In the genomic region with DNA sequence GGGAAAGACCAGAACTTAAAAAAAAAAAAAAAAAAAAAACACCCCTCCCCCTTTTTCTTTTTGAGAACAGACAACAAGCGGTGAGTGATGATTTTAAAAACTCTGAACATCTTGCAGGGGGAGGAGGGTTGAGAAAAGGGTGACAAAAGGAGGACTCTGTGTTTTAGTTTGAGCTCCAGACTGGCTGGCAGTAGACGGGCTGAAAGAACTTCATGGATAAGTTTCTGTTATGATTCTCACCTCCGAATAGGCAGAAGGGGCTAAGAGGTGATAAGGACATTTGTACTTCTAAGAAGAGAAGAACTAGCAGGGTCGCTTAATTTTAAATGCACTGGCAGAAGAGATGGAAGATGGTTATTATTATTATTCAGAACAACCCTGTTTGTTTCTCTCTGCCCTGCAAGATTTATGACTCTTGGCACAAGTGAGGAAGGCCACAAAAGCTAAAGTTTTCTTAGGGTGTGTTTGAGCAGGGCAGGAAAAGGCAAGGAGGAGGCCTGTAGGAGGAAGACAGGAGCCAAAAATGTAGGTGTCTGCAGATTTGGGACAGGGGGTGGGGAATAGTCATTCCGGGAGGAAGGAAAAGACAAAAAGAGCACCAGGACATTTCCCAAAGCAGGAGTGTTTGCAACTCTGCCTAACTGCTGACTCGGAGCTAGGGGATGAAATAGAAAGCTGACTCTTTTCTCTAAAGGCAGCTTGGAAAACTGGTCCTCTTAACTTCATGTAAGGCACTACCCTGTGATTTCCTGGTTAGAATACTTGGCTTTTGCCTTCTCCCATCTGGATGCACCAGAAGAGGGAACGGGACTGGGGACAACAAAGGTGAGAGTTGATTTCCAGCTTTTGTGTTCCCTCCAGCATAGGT, we compare ENCODE assay signal across 13 cellular contexts. TPM values are rescaled to one million over a fixed set of nuclear protein-coding genes. Genes with fewer than 3 reads are reported as not detected.
DNase-seq lines count a peak whose midpoint lies in the region; TF ChIP-seq lines count a peak whose summit lies in the region.
"Had no signal": no experiment of that assay in that cellular context is flagged by ENCODE, and none has a peak within 500 bp of the region (broad histone marks: within the 10 kb centered on the region; RNA-seq: fewer than 3 reads in every experiment).

No MANE protein-coding gene starts in this region.

- TF ChIP-seq CTCF in breast epithelium (IDR thresholded peaks at IDR 0.05) (no peak), MCF 10A (IDR thresholded peaks at IDR 0.05; ENCODE audit: unreplicated experiment) (no peak), epithelial cell of proximal tubule (conservative IDR thresholded peaks at IDR 0.05; ENCODE audit: low read depth, low read length) (no peak), GM13977 (IDR thresholded peaks at IDR 0.05; ENCODE audit: extremely low read depth, insufficient read depth, missing control alignments) (no peak)

- in situ Hi-C loops in GM13977 (cut with MboI; ENCODE audit: low pct_unique_long_range_greater_than_20kb, low sequenced_read_pairs, unreplicated experiment), result no loop called here

- H3K4me1 ChIP-seq in breast epithelium (no peaks in the 10 kb centered on the region), mucosa of rectum (ENCODE audit: control insufficient read depth in 2 of 2, insufficient read depth in 2 of 2, low read length in 2 of 2) (peaks cover 34 to 47% of the 10 kb centered on the region in 2 donors), urinary bladder (ENCODE audit: insufficient read depth) (peaks cover 4% of the 10 kb centered on the region)
- H3K4me1 ChIP-seq in CD4-positive, alpha-beta memory T cell (ENCODE audit: insufficient read depth, low read length), result peaks cover 6% of the 10 kb centered on the region

- H3K27ac ChIP-seq in breast epithelium, result peak overlapping the region; percentile 78 to 93
- H3K27ac ChIP-seq in mucosa of rectum (ENCODE audit: low read depth in 2 of 2, low read length in 2 of 2), result peak overlapping the region; percentile 18 to 72
- H3K27ac ChIP-seq in urinary bladder (ENCODE audit: low read depth), result peak overlapping the region; percentile 78
- no peak overlapping the region for H3K27ac ChIP-seq in CD4-positive, alpha-beta memory T cell (ENCODE audit: low read depth, low read length)

- no peak for TF ChIP-seq POLR2A in breast epithelium (IDR thresholded peaks at IDR 0.05)

- peak overlapping the region in 1 of 2 donors; percentile 41 for H3K9ac ChIP-seq in mucosa of rectum (ENCODE audit: low read depth in 1 of 2, low read length in 2 of 2)

- POLR2A ChIA-PET in MCF 10A (lab: Yijun Ruan, JAX), result interaction anchor here (0.6 kb wide), 1 partner anchor 1650 kb away, joined by 4 read pairs; no protein-coding TSS in a partner anchor
- POLR2A ChIA-PET in CD4-positive, alpha-beta memory T cell (lab: Charles Lee; ENCODE audit: partially characterized antibody), result interaction anchor here (1.2 to 3.3 kb wide), 5 partner anchors 9 to 29 kb away, joined by 3 to 16 read pairs (median 12); no protein-coding TSS in a partner anchor

- 58% methylated on average over 7 of the region's 7 CpGs for WGBS in urinary bladder

- CTCF ChIA-PET in MCF 10A (lab: Yijun Ruan, JAX), result interaction anchor here (0.6 to 0.7 kb wide), 2 partner anchors 27 to 658 kb away, joined by 4 to 5 read pairs; no protein-coding TSS in a partner anchor
- CTCF ChIA-PET in CD4-positive, alpha-beta memory T cell (lab: Charles Lee; ENCODE audit: partially characterized antibody), result interaction anchor here (1.0 to 1.5 kb wide), 5 partner anchors 8 to 64 kb away, joined by 3 to 6 read pairs (median 3); no protein-coding TSS in a partner anchor

- H3K27me3 ChIP-seq in breast epithelium (no peaks in the 10 kb centered on the region), mucosa of rectum (ENCODE audit: control insufficient read depth in 2 of 2, insufficient read depth in 2 of 2, low read length in 2 of 2) (peaks cover 0 to 3% of the 10 kb centered on the region in 2 donors)
- no peaks in the 10 kb centered on the region for H3K27me3 ChIP-seq in CD4-positive, alpha-beta memory T cell (ENCODE audit: insufficient read depth, low read length)

- BruUV-seq in MCF 10A (replicated peaks; lab: Mats Ljungman, UMichigan), result no TSS peak

- peaks cover 17% of the 10 kb centered on the region for H3K4me1 Mint-ChIP-seq in MCF 10A (ENCODE audit: insufficient read depth, unreplicated experiment)
- peaks cover 8 to 13% (median 10%) of the 10 kb centered on the region in 4 donors for H3K4me1 Mint-ChIP-seq in CD4-positive, alpha-beta memory T cell

- H3K4me3 Mint-ChIP-seq in MCF 10A (ENCODE audit: unreplicated experiment), result no peak overlapping the region
- peak overlapping the region in 1 of 8 donors; percentile 33 for H3K4me3 Mint-ChIP-seq in CD4-positive, alpha-beta memory T cell

- no peak overlapping the region for H3K27ac Mint-ChIP-seq in MCF 10A (ENCODE audit: low read depth, unreplicated experiment)
- peak overlapping the region in 1 of 7 donors; percentile 12 for H3K27ac Mint-ChIP-seq in CD4-positive, alpha-beta memory T cell
- H3K27ac Mint-ChIP-seq: stimulated activated naive B cell treated with anti-CD40 and anti-IgM and Interleukin-4, amounts not matched to agents 10 μg/mL and 1 μg/mL and 100 μg/mL, for 72 hours had no signal

- H3K27me3 Mint-ChIP-seq in MCF 10A (ENCODE audit: insufficient read depth, unreplicated experiment), result peaks cover 13% of the 10 kb centered on the region
- H3K27me3 Mint-ChIP-seq in CD4-positive, alpha-beta memory T cell, result peaks cover 2 to 9% of the 10 kb centered on the region in 2 donors

- H3K36me3 ChIP-seq in breast epithelium, result no peaks in the 10 kb centered on the region
- H3K36me3 ChIP-seq in mucosa of rectum (ENCODE audit: control insufficient read depth in 2 of 2, insufficient read depth in 2 of 2, low read length in 2 of 2), result peaks cover 0 to 7% of the 10 kb centered on the region in 2 donors
- no peaks in the 10 kb centered on the region for H3K36me3 ChIP-seq in urinary bladder (ENCODE audit: insufficient read depth)
- H3K36me3 ChIP-seq in CD4-positive, alpha-beta memory T cell (ENCODE audit: insufficient read depth, low read length), result no peaks in the 10 kb centered on the region

- no peaks in the 10 kb centered on the region for H3K36me3 Mint-ChIP-seq in MCF 10A (ENCODE audit: insufficient read depth, unreplicated experiment)
- H3K36me3 Mint-ChIP-seq in CD4-positive, alpha-beta memory T cell, result no peaks in the 10 kb centered on the region

- peak overlapping the region in 2 of 3 donors; percentile 15 to 51 for H3K4me3 ChIP-seq in breast epithelium
- peak overlapping the region; percentile 50 for H3K4me3 ChIP-seq in epithelial cell of proximal tubule (ENCODE audit: low read depth, low read length)
- peak overlapping the region in 1 of 2 donors; percentile 48 for H3K4me3 ChIP-seq in mucosa of rectum (ENCODE audit: low read length in 2 of 2)
- no peak overlapping the region for H3K4me3 ChIP-seq in urinary bladder (ENCODE audit: low read depth, low read length)
- H3K4me3 ChIP-seq in CD4-positive, alpha-beta memory T cell (ENCODE audit: low read length in 2 of 2), result no peak overlapping the region

- DNase-seq in breast epithelium (ENCODE audit: low spot score in 2 of 2) (no peak), MCF 10A (ENCODE audit: unreplicated experiment) (no peak), epithelial cell of proximal tubule (ENCODE audit: low read depth) (no peak), GM13977 (ENCODE audit: low spot score) (no peak), NOMO-1 treated with dmso at 0.1 percent for 144 hours (lab: John Stamatoyannopoulos, UW; ENCODE audit: unreplicated experiment) (no peak)
- DNase-seq in CD4-positive, alpha-beta memory T cell, result no peak
- DNase-seq: activated CD4-positive, alpha-beta T cell treated with anti-CD3 and anti-CD28 coated beads for 48 hours; DND-41; effector CD8-positive, alpha-beta T cell; NCI-H1105 treated with DMSO at 0.1 percent for 48 hours; stimulated activated naive B cell treated with anti-CD40 and anti-IgM and Interleukin-4, amounts not matched to agents 10 μg/mL and 1 μg/mL and 100 μg/mL, for 72 hours had no signal

- intact Hi-C loops in breast epithelium (cut with DNase I; ENCODE audit: low total_unique reads), result no loop called here
- intact Hi-C loops in MCF 10A (cut with micrococcal nuclease), result no loop called here
- intact Hi-C loops in CD4-positive, alpha-beta memory T cell (cut with micrococcal nuclease), result no loop called here

- H3K9me3 ChIP-seq in breast epithelium, result no peaks in the 10 kb centered on the region
- no peaks in the 10 kb centered on the region for H3K9me3 ChIP-seq in mucosa of rectum (ENCODE audit: control insufficient read depth in 2 of 2, low read length in 2 of 2)
- no peaks in the 10 kb centered on the region for H3K9me3 ChIP-seq in CD4-positive, alpha-beta memory T cell (ENCODE audit: control insufficient read depth in 1 of 2, low read length in 2 of 2)

- H3K9me3 Mint-ChIP-seq in MCF 10A (ENCODE audit: unreplicated experiment), result no peaks in the 10 kb centered on the region
- H3K9me3 Mint-ChIP-seq in CD4-positive, alpha-beta memory T cell, result no peaks in the 10 kb centered on the region
- H3K9me3 Mint-ChIP-seq: stimulated activated naive B cell treated with anti-CD40 and anti-IgM and Interleukin-4, amounts not matched to agents 10 μg/mL and 1 μg/mL and 100 μg/mL, for 72 hours had no signal

RNA-seq across cellular contexts. Expression of a gene that starts 11.9 kb away (rescaled TPM):
- total RNA-seq in breast epithelium (10 to 100 TPM; 13.6 to 36.4 (median 19.6) TPM), MCF 10A (2022) (3.0 and 4.8 TPM in 2 replicates), epithelial cell of proximal tubule (21.1 and 43.7 TPM in 2 replicates), urinary bladder (3.1 TPM)
- polyA plus RNA-seq in urinary bladder, result 18.6 TPM
- total RNA-seq in CD4-positive, alpha-beta memory T cell, result 10 to 100 TPM; 34.4 to 39.2 TPM
- 10 to 100 TPM; 12.7 to 36.5 TPM for polyA plus RNA-seq in CD4-positive, alpha-beta memory T cell

RNA-seq across cellular contexts. Expression of a gene that starts 21.4 kb away (rescaled TPM):
- 1 to 10 TPM; 2.2 to 7.5 (median 2.3) TPM for total RNA-seq in breast epithelium
- 0.21 and 0.44 TPM in 2 replicates for total RNA-seq in MCF 10A (2022)
- 4.3 and 5.7 TPM in 2 replicates for total RNA-seq in epithelial cell of proximal tubule
- total RNA-seq in urinary bladder, result 2.0 TPM
- polyA plus RNA-seq in urinary bladder, result 2.1 TPM
- total RNA-seq in CD4-positive, alpha-beta memory T cell, result 1 to 10 TPM; 3.1 to 4.5 TPM
- polyA plus RNA-seq in CD4-positive, alpha-beta memory T cell, result under 1 TPM; 0.11 to 0.13 TPM

RNA-seq across cellular contexts. Expression of a gene that starts 26.0 kb away (rescaled TPM):
- total RNA-seq in breast epithelium, result not detected
- total RNA-seq in MCF 10A (2022), result not detected in 2 replicates
- total RNA-seq in epithelial cell of proximal tubule, result not detected in 2 replicates
- total RNA-seq in urinary bladder, result not detected
- polyA plus RNA-seq in urinary bladder, result not detected
- not detected for total RNA-seq in CD4-positive, alpha-beta memory T cell
- polyA plus RNA-seq in CD4-positive, alpha-beta memory T cell, result not detected

RNA-seq across cellular contexts. Expression of a gene that starts 33.3 kb away (rescaled TPM):
- 10 to 100 TPM; 13.8 to 36.7 (median 14.4) TPM for total RNA-seq in breast epithelium
- 0.79 and 0.88 TPM in 2 replicates for total RNA-seq in MCF 10A (2022)
- total RNA-seq in epithelial cell of proximal tubule, result 22.6 and 49.9 TPM in 2 replicates
- total RNA-seq in urinary bladder, result 10.8 TPM
- 6.1 TPM for polyA plus RNA-seq in urinary bladder
- 10 to 100 TPM; 11.2 to 14.5 TPM for total RNA-seq in CD4-positive, alpha-beta memory T cell
- polyA plus RNA-seq in CD4-positive, alpha-beta memory T cell, result under 1 TPM in 1 of 2 donors, not detected in 1; 0.10 TPM

RNA-seq across cellular contexts. Expression of a gene that starts 36.8 kb away (rescaled TPM):
- total RNA-seq in breast epithelium (1 to 10 TPM in 2 of 3 donors, under 1 TPM in 1; 0.44 to 2.0 (median 1.4) TPM), MCF 10A (2022) (not detected in 2 replicates), epithelial cell of proximal tubule (2.8 and 5.5 TPM in 2 replicates), urinary bladder (0.16 TPM)
- 1.2 TPM for polyA plus RNA-seq in urinary bladder
- total RNA-seq in CD4-positive, alpha-beta memory T cell, result not detected
- polyA plus RNA-seq in CD4-positive, alpha-beta memory T cell, result not detected

Comparison
In these comparisons a context has a peak if more than half of its experiments do, and no peak if none do; other contexts are left out.
1. H3K4me3 ChIP-seq: peak in breast epithelium (2 of 3) and epithelial cell of proximal tubule (single experiment); none in urinary bladder (single experiment) and CD4-positive, alpha-beta memory T cell (0 of 2).